In the genomic region with DNA sequence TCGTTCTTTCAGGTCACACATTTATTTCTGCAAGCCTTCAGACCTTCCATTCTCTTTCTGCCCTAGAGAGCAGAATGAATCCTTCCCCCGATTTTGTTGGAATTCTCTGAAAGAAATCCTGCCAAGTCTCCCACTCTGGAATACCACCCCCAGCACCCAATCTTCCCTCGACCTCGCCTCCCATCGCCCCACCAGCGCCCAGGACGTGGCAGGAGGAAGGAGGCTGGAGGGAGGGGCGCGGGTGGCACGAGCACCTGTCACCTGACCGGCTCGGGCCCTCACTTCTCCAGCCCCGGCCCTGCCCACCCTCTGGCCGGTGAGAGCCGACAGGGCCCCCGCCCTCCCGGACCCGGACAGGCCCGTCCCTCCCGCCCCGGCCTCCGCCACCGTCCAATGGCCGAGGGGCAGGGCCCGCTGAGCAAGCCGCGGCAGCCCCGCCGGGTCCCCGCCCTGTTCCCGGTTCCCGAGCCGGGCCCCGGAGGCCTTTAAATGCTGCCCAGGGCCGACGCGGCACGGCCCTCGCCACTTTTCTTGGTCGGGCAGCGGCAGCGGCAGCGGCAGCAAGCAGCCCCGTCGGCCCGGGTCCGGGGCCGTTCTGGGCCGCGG, we compare ENCODE assay signal across 1 cellular context.
TF ChIP-seq lines count a peak whose summit lies in the region.

A gene (plus strand): TSS at position 453 of the 606 bp plus-strand sequence. CDS start 384 bp downstream, outside the sequence.

TF ChIP-seq in IMR-90, 13 proteins besides CTCF, POLR2A, EP300 and RAD21 (continued from another document):
- TF ChIP-seq SMC3 (IDR thresholded peaks at IDR 0.05; ENCODE audit: low read depth, low read length) (no peak), FOS (IDR thresholded peaks at IDR 0.05; ENCODE audit: low read depth, low read length) (no peak)
